1 cellular context compared by ENCODE assay signal in genomic region chr19:14363203-14364097, GRCh38.
TF ChIP-seq lines count a peak whose summit lies in the region.

No MANE protein-coding gene starts in this region.

TF ChIP-seq in GM12878, 131 proteins besides CTCF, POLR2A, EP300 and RAD21 (continued from another document):
- TF ChIP-seq TBL1XR1 (IDR thresholded peaks at IDR 0.05; ENCODE audit: low read depth, low read length) (0 out of 2 replicates have a peak, but pooled peaks have one; percentile 12), RUNX3 (IDR thresholded peaks at IDR 0.05; ENCODE audit: low read length) (no peak), IKZF1 (conservative IDR thresholded peaks at IDR 0.05) (peak; percentile 82), SUZ12 (IDR thresholded peaks at IDR 0.05; ENCODE audit: unreplicated experiment) (no peak), GATAD2B (conservative IDR thresholded peaks at IDR 0.05; ENCODE audit: low read depth) (peak; percentile 62; the same call in 1 of the 2 replicates), RCOR1 (conservative IDR thresholded peaks at IDR 0.05; ENCODE audit: low read depth, low read length) (no peak), BHLHE40 (IDR thresholded peaks at IDR 0.05; ENCODE audit: borderline replicate concordance in 1 of 2, low read depth in 2 of 2, low read length in 1 of 2) (peak in 1 of 2 experiments; percentile 23; a peak in 1 of 4 replicates), IKZF2 (IDR thresholded peaks at IDR 0.05) (peak in 1 of 2 experiments; percentile 62; a peak in 3 of 4 replicates), LARP7 (IDR thresholded peaks at IDR 0.05) (no peak; the same call in 1 of the 2 replicates), DPF2 (IDR thresholded peaks at IDR 0.05) (peak; percentile 55; the same call in 1 of the 2 replicates), HCFC1 (IDR thresholded peaks at IDR 0.05; ENCODE audit: low read length) (no peak), NBN (IDR thresholded peaks at IDR 0.05) (0 out of 2 replicates have a peak, but pooled peaks have one; percentile 14), ATF7 (IDR thresholded peaks at IDR 0.05; ENCODE audit: low read depth) (no peak), ZNF207 (IDR thresholded peaks at IDR 0.05; ENCODE audit: borderline replicate concordance) (no peak), JUNB (IDR thresholded peaks at IDR 0.05) (no peak), SRF (IDR thresholded peaks at IDR 0.05; ENCODE audit: low read depth in 2 of 2, low read length in 2 of 2) (0 out of 4 replicates have a peak, but pooled peaks of 1 of the 2 experiments have one; percentile 4), WRNIP1 (IDR thresholded peaks at IDR 0.05; ENCODE audit: borderline replicate concordance, low read depth, low read length) (no peak), TCF3 (IDR thresholded peaks at IDR 0.05; ENCODE audit: borderline replicate concordance, insufficient read depth, low read depth, low read length) (0 out of 2 replicates have a peak, but pooled peaks have one; percentile 32), EGR1 (IDR thresholded peaks at IDR 0.05; ENCODE audit: borderline replicate concordance in 1 of 2, low read depth in 2 of 2, low read length in 2 of 2) (peak in 1 of 2 experiments; percentile 93; a peak in 2 of 3 replicates)
